Comparison of ENCODE assay signal across 8 cellular contexts in genomic region chr14:76937181-76938091, GRCh38.
A peak's percentile ranks its signal among the peaks of the same experiment; 100 is the strongest.
DNase-seq lines count a peak whose midpoint lies in the region; ATAC-seq and TF ChIP-seq lines count a peak whose summit lies in the region.

No MANE protein-coding gene starts in this region.

- no peak for TF ChIP-seq CTCF in fibroblast of mammary gland (conservative IDR thresholded peaks at IDR 0.05; ENCODE audit: control insufficient read depth, insufficient read depth, low read depth, low read length)

- intact Hi-C loops in posterior vena cava (cut with DNase I) = no loop called here
- intact Hi-C loops in activated naive CD4-positive, alpha-beta T cell treated with anti-CD3 and anti-CD28 coated beads for 36 hours (cut with micrococcal nuclease) = no loop called here
- intact Hi-C loops in activated CD4-positive, alpha-beta memory T cell treated with anti-CD3 and anti-CD28 coated beads for 36 hours (cut with micrococcal nuclease) = no loop called here

- CTCF ChIA-PET in activated naive CD4-positive, alpha-beta T cell treated with anti-CD3 and anti-CD28 coated beads for 36 hours (lab: Charles Lee) = interaction anchor here (0.7 to 3.0 kb wide), 5 partner anchors 10 to 116 kb away, joined by 3 to 16 read pairs (median 3); no protein-coding TSS in a partner anchor
- CTCF ChIA-PET in activated CD4-positive, alpha-beta memory T cell treated with anti-CD3 and anti-CD28 coated beads for 36 hours (lab: Charles Lee) = interaction anchor here (1.2 to 1.4 kb wide), 4 partner anchors 10 to 133 kb away, joined by 4 to 6 read pairs (median 5); no protein-coding TSS in a partner anchor

- DNase-seq in GM04504 (ENCODE audit: low read depth) = peak; percentile 82
- DNase-seq in NCI-H748 treated with DMSO at 0.1 percent for 48 hours (lab: John Stamatoyannopoulos, UW) = peak; percentile 78
- peak; percentile 87 for DNase-seq in fibroblast of mammary gland (ENCODE audit: low read depth)
- DNase-seq in posterior vena cava (ENCODE audit: low spot score) = peak; percentile 83
- no peak for DNase-seq in activated naive CD4-positive, alpha-beta T cell treated with anti-CD3 and anti-CD28 coated beads for 36 hours
- no peak for DNase-seq in RPMI8226
- no peak for DNase-seq in activated CD4-positive, alpha-beta memory T cell treated with anti-CD3 and anti-CD28 coated beads for 36 hours

- no peaks in the 10 kb centered on the region for H3K9me3 Mint-ChIP-seq in activated naive CD4-positive, alpha-beta T cell treated with anti-CD3 and anti-CD28 coated beads for 36 hours
- H3K9me3 Mint-ChIP-seq in activated CD4-positive, alpha-beta memory T cell treated with anti-CD3 and anti-CD28 coated beads for 36 hours = no peaks in the 10 kb centered on the region

- POLR2A ChIA-PET in activated CD4-positive, alpha-beta memory T cell treated with anti-CD3 and anti-CD28 coated beads for 36 hours (lab: Charles Lee) = interaction anchor here (1.2 kb wide), 1 partner anchor 24 kb away, joined by 4 read pairs; no protein-coding TSS in a partner anchor

- peaks cover 13% of the 10 kb centered on the region for H3K4me1 Mint-ChIP-seq in activated naive CD4-positive, alpha-beta T cell treated with anti-CD3 and anti-CD28 coated beads for 36 hours (ENCODE audit: low read depth)
- peaks cover 15% of the 10 kb centered on the region for H3K4me1 Mint-ChIP-seq in activated CD4-positive, alpha-beta memory T cell treated with anti-CD3 and anti-CD28 coated beads for 36 hours (ENCODE audit: low read depth)

- ATAC-seq in HG02759 (IDR thresholded peaks at IDR 0.05; ENCODE audit: unreplicated experiment) = no peak

- no peaks in the 10 kb centered on the region for H3K36me3 Mint-ChIP-seq in activated naive CD4-positive, alpha-beta T cell treated with anti-CD3 and anti-CD28 coated beads for 36 hours (ENCODE audit: low read depth)
- H3K36me3 Mint-ChIP-seq in activated CD4-positive, alpha-beta memory T cell treated with anti-CD3 and anti-CD28 coated beads for 36 hours = no peaks in the 10 kb centered on the region

- no peak overlapping the region for H3K4me3 Mint-ChIP-seq in activated naive CD4-positive, alpha-beta T cell treated with anti-CD3 and anti-CD28 coated beads for 36 hours
- no peak overlapping the region for H3K4me3 Mint-ChIP-seq in activated CD4-positive, alpha-beta memory T cell treated with anti-CD3 and anti-CD28 coated beads for 36 hours

- H3K4me3 ChIP-seq in fibroblast of mammary gland (ENCODE audit: control insufficient read depth, low read depth, low read length) = no peak overlapping the region

- no peaks in the 10 kb centered on the region for H3K27me3 Mint-ChIP-seq in activated naive CD4-positive, alpha-beta T cell treated with anti-CD3 and anti-CD28 coated beads for 36 hours (ENCODE audit: low read depth)
- no peaks in the 10 kb centered on the region for H3K27me3 Mint-ChIP-seq in activated CD4-positive, alpha-beta memory T cell treated with anti-CD3 and anti-CD28 coated beads for 36 hours

- no peak overlapping the region for H3K27ac Mint-ChIP-seq in activated naive CD4-positive, alpha-beta T cell treated with anti-CD3 and anti-CD28 coated beads for 36 hours
- no peak overlapping the region for H3K27ac Mint-ChIP-seq in activated CD4-positive, alpha-beta memory T cell treated with anti-CD3 and anti-CD28 coated beads for 36 hours

Comparison
In these comparisons a context has a peak if more than half of its experiments do, and no peak if none do; other contexts are left out.
1. DNase-seq: peak in GM04504 (single experiment), NCI-H748 treated with DMSO at 0.1 percent for 48 hours (single experiment), fibroblast of mammary gland (single experiment) and posterior vena cava (single experiment); none in activated naive CD4-positive, alpha-beta T cell treated with anti-CD3 and anti-CD28 coated beads for 36 hours (single experiment), RPMI8226 (single experiment) and activated CD4-positive, alpha-beta memory T cell treated with anti-CD3 and anti-CD28 coated beads for 36 hours (single experiment).